ENCODE assay signal across 1 cellular context in genomic region chr1:182965861-182966260, GRCh38.
TF ChIP-seq lines count a peak whose summit lies in the region.

No MANE protein-coding gene starts in this region.

TF ChIP-seq in HCT116, 20 proteins besides CTCF, POLR2A, EP300 and RAD21 (continued from another document):
- TF ChIP-seq REST (IDR thresholded peaks at IDR 0.05; ENCODE audit: low read depth) (no peak), EZH2phosphoT487 (IDR thresholded peaks at IDR 0.05; ENCODE audit: borderline replicate concordance) (no peak)
